ENCODE assay signal across 11 cellular contexts in the genomic region with DNA sequence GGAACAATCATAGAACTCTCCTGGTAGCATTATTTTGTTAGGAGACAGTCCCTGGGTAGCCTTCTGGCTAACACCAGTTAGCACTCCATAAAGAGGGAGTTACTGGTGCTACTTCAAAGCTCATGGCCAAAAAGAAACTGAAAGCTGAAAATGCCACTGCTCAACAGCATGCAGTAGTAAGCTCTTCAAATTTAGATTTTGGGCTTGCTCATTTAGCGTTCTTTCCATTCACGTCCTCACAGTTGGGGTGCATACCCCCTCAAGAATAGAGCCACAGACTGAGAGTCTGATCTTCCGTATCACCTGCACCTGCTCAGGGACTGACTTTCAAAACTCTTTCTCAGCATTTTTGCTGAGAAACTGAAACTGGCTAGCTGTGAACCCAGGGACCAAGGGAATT. TPM values are rescaled to one million over a fixed set of nuclear protein-coding genes. Genes with fewer than 3 reads are reported as not detected.
DNase-seq lines count a peak whose midpoint lies in the region; ATAC-seq and TF ChIP-seq lines count a peak whose summit lies in the region.
"Had no signal": no experiment of that assay in that cellular context is flagged by ENCODE, and none has a peak within 500 bp of the region (broad histone marks: within the 10 kb centered on the region; RNA-seq: fewer than 3 reads in every experiment).

No MANE protein-coding gene starts in this region.

- no peaks in the 10 kb centered on the region for H3K27me3 ChIP-seq in adrenal gland
- no peaks in the 10 kb centered on the region for H3K27me3 ChIP-seq in A673 (replicated peaks; ENCODE audit: insufficient read depth, low read depth, low read length, poor library complexity)

- ATAC-seq in GM19395 (IDR thresholded peaks at IDR 0.05; ENCODE audit: unreplicated experiment) (peak; percentile 91), HG02763 (IDR thresholded peaks at IDR 0.05; ENCODE audit: unreplicated experiment) (peak; percentile 81), HG03571 (IDR thresholded peaks at IDR 0.05; ENCODE audit: unreplicated experiment) (peak; percentile 65)

- H3K4me3 ChIP-seq in GM12865 (ENCODE audit: low read depth, low read length) (peak overlapping the region; percentile 47), adrenal gland (no peak overlapping the region), A673 (ENCODE audit: low read depth, low read length, poor library complexity, severe bottlenecking) (no peak overlapping the region)

- no peaks in the 10 kb centered on the region for H3K9me3 ChIP-seq in adrenal gland (replicated peaks in 1 of 3)
- H3K9me3 ChIP-seq in A673 (ENCODE audit: low read depth, low read length, poor library complexity, severe bottlenecking) = no peaks in the 10 kb centered on the region

- intact Hi-C loops in adrenal gland (cut with DNase I) (no loop called here), A673 (cut with micrococcal nuclease; ENCODE audit: unreplicated experiment) (no loop called here)

- POLR2A ChIA-PET in A673 (lab: Charles Lee; ENCODE audit: low non-redundant PET) = no interaction called here

- peak; percentile 74 for DNase-seq in GM12865 (ENCODE audit: low read depth)
- no peak for DNase-seq in activated gamma-delta T cell (lab: John Stamatoyannopoulos, UW)
- no peak for DNase-seq in hippocampal formation (lab: John Stamatoyannopoulos, UW)
- DNase-seq in adrenal gland = no peak
- no peak for DNase-seq in A673 (ENCODE audit: low spot score)
- DNase-seq: activated CD4-positive, CD25-positive, alpha-beta regulatory T cell treated with anti-CD3 and anti-CD28 coated beads, Interleukin-2, amount 50 U/mL, for 72 hours; NCI-H1930 had no signal

- BruUV-seq in A673 (replicated peaks; lab: Mats Ljungman, UMichigan) = no TSS peak

- TF ChIP-seq CTCF in GM12865 (IDR thresholded peaks at IDR 0.05; ENCODE audit: insufficient read depth, low read depth, low read length, missing control alignments) (no peak), adrenal gland (IDR thresholded peaks at IDR 0.05) (no peak), A673 (conservative IDR thresholded peaks at IDR 0.05; ENCODE audit: low read depth, low read length) (no peak)

- H3K27ac ChIP-seq in adrenal gland (no peak overlapping the region), A673 (ENCODE audit: low read depth, low read length, poor library complexity, severe bottlenecking) (no peak overlapping the region)
- H3K27ac ChIP-seq: RWPE1 had no signal

- H3K4me1 ChIP-seq in adrenal gland (replicated peaks in 1 of 2) (no peaks in the 10 kb centered on the region), A673 (ENCODE audit: insufficient read depth, low read length, poor library complexity, severe bottlenecking) (no peaks in the 10 kb centered on the region)

- CTCF ChIA-PET in A673 (lab: Charles Lee) = no interaction called here

- H3K36me3 ChIP-seq in adrenal gland (replicated peaks in 1 of 2) (no peaks in the 10 kb centered on the region), A673 (ENCODE audit: insufficient read depth, low read length, poor library complexity, severe bottlenecking) (no peaks in the 10 kb centered on the region)

- no peak for TF ChIP-seq POLR2A in adrenal gland (IDR thresholded peaks at IDR 0.05)

- WGBS in adrenal gland, 4 donors = 70 to 78% (median 74%) methylated on average over 3 of the region's 3 CpGs

RNA-seq across cellular contexts. Expression of gene NTRK2, which starts 24.7 kb away (rescaled TPM):
- total RNA-seq in adrenal gland = 1 to 10 TPM in 6 of 8 donors, under 1 TPM in 2; 0.43 to 5.6 (median 1.8) TPM
- polyA plus RNA-seq in adrenal gland = 1 to 10 TPM; 1.2 to 2.6 (median 2.5) TPM
- total RNA-seq in A673 (2021) = 0.04 and 0.06 TPM in 2 replicates
